ENCODE assay signal across 8 cellular contexts in the genomic region with DNA sequence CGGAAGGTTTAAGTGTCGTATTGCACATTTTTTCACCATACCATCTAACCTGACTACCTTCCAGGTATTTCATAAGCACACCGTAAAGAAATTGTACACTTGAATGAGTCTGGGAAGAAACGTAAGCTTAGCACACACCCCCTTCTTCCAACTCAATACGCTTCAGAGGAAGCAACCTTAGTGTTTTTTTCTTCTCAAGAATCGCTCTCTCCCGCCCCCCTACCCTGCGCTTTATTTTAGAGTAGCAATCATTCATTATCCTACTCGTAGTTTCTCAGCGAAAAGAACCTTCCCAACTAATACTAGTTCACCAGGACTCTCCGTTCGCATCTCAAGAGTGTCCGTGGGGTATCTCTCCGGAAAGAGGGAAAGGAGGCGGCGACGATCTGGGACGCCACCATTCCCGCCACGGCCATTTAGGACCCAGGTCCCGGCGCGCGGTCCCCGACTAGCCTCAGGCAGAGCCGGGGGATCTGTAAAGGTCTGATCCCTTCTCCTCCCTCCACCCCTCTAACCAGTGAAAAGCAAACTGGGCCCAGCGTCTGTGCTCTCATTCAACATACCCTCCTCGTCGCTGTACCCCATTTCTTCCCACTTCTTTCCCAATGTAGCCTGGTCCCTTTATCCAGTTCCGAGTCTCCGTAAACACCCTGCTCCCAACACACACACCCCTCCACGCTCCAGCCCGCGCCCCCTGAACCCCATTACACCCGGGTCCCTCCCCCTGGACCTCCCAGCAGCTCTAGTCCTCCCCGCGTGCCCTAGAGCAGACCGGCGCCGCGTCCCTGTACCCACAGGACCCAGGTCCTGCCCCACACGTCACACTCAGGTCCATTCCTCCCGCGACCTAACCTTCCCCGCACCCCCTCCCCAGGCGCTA. TPM values are rescaled to one million over a fixed set of nuclear protein-coding genes. Genes with fewer than 3 reads are reported as not detected.
DNase-seq lines count a peak whose midpoint lies in the region; ATAC-seq, FAIRE-seq and TF ChIP-seq lines count a peak whose summit lies in the region.

No MANE protein-coding gene starts in this region.

- H3K36me3 ChIP-seq in OCI-LY1 (ENCODE audit: insufficient read depth, low read length): no peaks in the 10 kb centered on the region

- peak overlapping the region; percentile 5 for H3K27ac ChIP-seq in OCI-LY1 (ENCODE audit: low read depth, low read length, poor library complexity, severe bottlenecking)
- peak overlapping the region; percentile 80 for H3K27ac ChIP-seq in layer of hippocampus (ENCODE audit: low read depth, low read length)

- no peaks in the 10 kb centered on the region for H3F3A ChIP-seq in OCI-LY1 (ENCODE audit: insufficient read depth, low read length)

- H3K9me2 ChIP-seq in OCI-LY1 (ENCODE audit: low read depth, low read length): no peaks in the 10 kb centered on the region

- H3K27ac Mint-ChIP-seq in stimulated activated naive B cell treated with anti-CD40 and anti-IgM and Interleukin-4, amounts not matched to agents 10 μg/mL and 1 μg/mL and 100 μg/mL, for 72 hours: peak overlapping the region; percentile 100

- ATAC-seq in HG03025 (IDR thresholded peaks at IDR 0.05; ENCODE audit: low FRiP score, unreplicated experiment) (peak; percentile 49), GM18861 (IDR thresholded peaks at IDR 0.05; ENCODE audit: unreplicated experiment) (no peak)
- ATAC-seq in stimulated activated naive B cell treated with anti-CD40 and anti-IgM and Interleukin-4, amounts not matched to agents 10 μg/mL and 1 μg/mL and 100 μg/mL, for 72 hours (replicated peaks): peak; percentile 67 to 72

- H3K9ac ChIP-seq in OCI-LY1 (ENCODE audit: low read length): peak overlapping the region; percentile 90

- peak overlapping the region; percentile 65 for H2AFZ ChIP-seq in OCI-LY1 (ENCODE audit: low read length)

- H4K20me1 ChIP-seq in OCI-LY1 (ENCODE audit: insufficient read depth, low read length): no peaks in the 10 kb centered on the region

- H3K79me2 ChIP-seq in OCI-LY1 (ENCODE audit: insufficient read depth, low read length): no peaks in the 10 kb centered on the region

- H3K36me3 Mint-ChIP-seq in stimulated activated naive B cell treated with anti-CD40 and anti-IgM and Interleukin-4, amounts not matched to agents 10 μg/mL and 1 μg/mL and 100 μg/mL, for 72 hours: peaks cover 0 to 4% of the 10 kb centered on the region in 2 donors

- H3K4me1 ChIP-seq in OCI-LY1 (ENCODE audit: insufficient read depth, low read length, severe bottlenecking): peaks cover 25% of the 10 kb centered on the region

- peak overlapping the region; percentile 92 to 100 for H3K4me3 Mint-ChIP-seq in stimulated activated naive B cell treated with anti-CD40 and anti-IgM and Interleukin-4, amounts not matched to agents 10 μg/mL and 1 μg/mL and 100 μg/mL, for 72 hours

- H3K27me3 Mint-ChIP-seq in stimulated activated naive B cell treated with anti-CD40 and anti-IgM and Interleukin-4, amounts not matched to agents 10 μg/mL and 1 μg/mL and 100 μg/mL, for 72 hours: no peaks in the 10 kb centered on the region

- H3K4me2 ChIP-seq in OCI-LY1 (ENCODE audit: low read length): peak overlapping the region; percentile 88

- TF ChIP-seq POLR2A in GM12891 (IDR thresholded peaks at IDR 0.05; ENCODE audit: low read depth, low read length): no peak

- no peaks in the 10 kb centered on the region for H3K27me3 ChIP-seq in OCI-LY1 (ENCODE audit: insufficient read depth, low read length)
- no peaks in the 10 kb centered on the region for H3K27me3 ChIP-seq in layer of hippocampus (ENCODE audit: control insufficient read depth, insufficient read depth, low read length)

- H3K4me3 ChIP-seq in OCI-LY1 (ENCODE audit: low read depth, low read length, poor library complexity, severe bottlenecking): peak overlapping the region; percentile 90

- DNase-seq in Ammon's horn (ENCODE audit: low spot score): peak; percentile 36
- DNase-seq in GM12891 (ENCODE audit: insufficient read length, low spot score): no peak
- peak; percentile 30 for DNase-seq in cerebellum (ENCODE audit: low spot score)
- no peak for DNase-seq in stimulated activated naive B cell treated with anti-CD40 and anti-IgM and Interleukin-4, amounts not matched to agents 10 μg/mL and 1 μg/mL and 100 μg/mL, for 72 hours

- no peak for FAIRE-seq in GM12891 (lab: Jason Lieb, UNC)

- peaks cover 4 to 17% of the 10 kb centered on the region in 2 donors for H3K4me1 Mint-ChIP-seq in stimulated activated naive B cell treated with anti-CD40 and anti-IgM and Interleukin-4, amounts not matched to agents 10 μg/mL and 1 μg/mL and 100 μg/mL, for 72 hours

- H3K9me3 ChIP-seq in OCI-LY1 (ENCODE audit: low read length): no peaks in the 10 kb centered on the region

- H3K9me3 Mint-ChIP-seq in stimulated activated naive B cell treated with anti-CD40 and anti-IgM and Interleukin-4, amounts not matched to agents 10 μg/mL and 1 μg/mL and 100 μg/mL, for 72 hours: no peaks in the 10 kb centered on the region

- TF ChIP-seq CTCF in OCI-LY1 (IDR thresholded peaks at IDR 0.05; ENCODE audit: low read length): no peak

TF ChIP-seq in GM12891, 5 proteins besides CTCF, POLR2A, EP300 and RAD21:
- TF ChIP-seq TAF1 (IDR thresholded peaks at IDR 0.05; ENCODE audit: low read depth, low read length) (peak; percentile 35; the same call in 1 of the 2 replicates), POLR2AphosphoS5 (IDR thresholded peaks at IDR 0.05; ENCODE audit: low read depth, low read length) (no peak)

RNA-seq across cellular contexts. Expression of a gene that starts 16.0 kb away (rescaled TPM):
- 0.67 TPM for polyA plus RNA-seq in GM12891 (2012; ENCODE audit: low read depth, missing spikeins)
- 0.18 TPM for total RNA-seq in cerebellum

RNA-seq across cellular contexts. Expression of a gene that starts 30.6 kb away (rescaled TPM):
- 2.1 TPM for polyA plus RNA-seq in GM12891 (2012; ENCODE audit: low read depth, missing spikeins)
- total RNA-seq in cerebellum: not detected

RNA-seq across cellular contexts. Expression of a gene that starts 34.1 kb away (rescaled TPM):
- 3.3 TPM for polyA plus RNA-seq in GM12891 (2012; ENCODE audit: low read depth, missing spikeins)
- 43.3 TPM for total RNA-seq in cerebellum

Comparison
In these comparisons a context has a peak if more than half of its experiments do, and no peak if none do; other contexts are left out.
1. DNase-seq: peak in Ammon's horn (single experiment) and cerebellum (single experiment); none in GM12891 (single experiment) and stimulated activated naive B cell treated with anti-CD40 and anti-IgM and Interleukin-4, amounts not matched to agents 10 μg/mL and 1 μg/mL and 100 μg/mL, for 72 hours (single experiment).